Comparison of ENCODE assay signal across 8 cellular contexts in the genomic region with DNA sequence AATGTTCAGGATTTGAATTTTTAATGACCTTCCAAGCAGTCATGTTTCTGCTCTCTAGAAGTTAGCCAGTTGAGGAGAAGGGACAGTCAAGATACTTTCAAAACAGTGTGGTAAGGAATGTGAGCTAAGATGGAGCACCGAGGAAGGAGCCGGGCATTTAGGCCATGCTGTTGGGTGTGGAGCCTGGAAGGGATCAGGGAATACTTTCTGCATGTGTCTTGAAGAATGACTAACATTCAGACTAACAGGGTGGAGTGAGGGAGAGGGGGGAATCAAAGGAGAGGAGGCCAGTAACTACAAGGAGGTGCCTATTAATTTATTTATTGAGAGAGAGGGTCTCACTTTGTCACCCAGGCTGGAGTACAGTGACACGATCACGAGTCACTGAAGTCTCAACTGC. TPM values are rescaled to one million over a fixed set of nuclear protein-coding genes. Genes with fewer than 3 reads are reported as not detected.
DNase-seq lines count a peak whose midpoint lies in the region; TF ChIP-seq lines count a peak whose summit lies in the region.
"Not testable (repeated sequence)": the region's sequence is repeated elsewhere in the genome, so short reads cannot be mapped to it uniquely, and the experiment has no call there.

No MANE protein-coding gene starts in this region.

- peak overlapping the region; percentile 30; the same call in 1 of the 2 replicates for H3K4me2 ChIP-seq in OCI-LY7 (ENCODE audit: low read length)
- peak overlapping the region; percentile 97 for H3K4me2 ChIP-seq in smooth muscle cell

- H3K4me1 Mint-ChIP-seq in activated CD4-positive, alpha-beta memory T cell treated with anti-CD3 and anti-CD28 coated beads for 36 hours (ENCODE audit: low read depth): peaks cover 27% of the 10 kb centered on the region

- not testable (repeated sequence) for H2AFZ ChIP-seq in OCI-LY7 (ENCODE audit: low read length); smooth muscle cell (ENCODE audit: low read depth)

- POLR2A ChIA-PET in AG04450 (lab: Yijun Ruan, JAX): not testable (repeated sequence)
- POLR2A ChIA-PET in OCI-LY7 (lab: Charles Lee): interaction anchor here (0.9 kb wide), 1 partner anchor 12 kb away, joined by 3 read pairs; no protein-coding TSS in a partner anchor
- POLR2A ChIA-PET in activated CD4-positive, alpha-beta memory T cell treated with anti-CD3 and anti-CD28 coated beads for 36 hours (lab: Charles Lee): interaction anchor here (1.2 kb wide), 1 partner anchor 17 kb away, joined by 4 read pairs; no protein-coding TSS in a partner anchor

- H3K9me3 ChIP-seq in AG04450 (ENCODE audit: control insufficient read depth, insufficient read depth, low read length); OCI-LY7 (ENCODE audit: low read length); mesodermal cell (ENCODE audit: control insufficient read depth, low read length); smooth muscle cell (replicated peaks; ENCODE audit: low read depth): not testable (repeated sequence)

- H3K36me3 ChIP-seq in OCI-LY7 (ENCODE audit: insufficient read depth, low read length): peaks cover 13% of the 10 kb centered on the region
- peaks cover 26% of the 10 kb centered on the region for H3K36me3 ChIP-seq in mesodermal cell (ENCODE audit: control insufficient read depth, insufficient read depth, low read length)
- H3K36me3 ChIP-seq in smooth muscle cell (ENCODE audit: low read depth): not testable (repeated sequence)

- H3K4me3 ChIP-seq in AG04450 (ENCODE audit: low read depth, low read length): peak overlapping the region; percentile 31
- H3K4me3 ChIP-seq in OCI-LY7 (ENCODE audit: low read depth, low read length, poor library complexity, severe bottlenecking); astrocyte of the spinal cord (ENCODE audit: low read depth, low read length): not testable (repeated sequence)
- H3K4me3 ChIP-seq in mesodermal cell (ENCODE audit: extremely low read depth, insufficient read depth, low read length, poor library complexity, severe bottlenecking): peak overlapping the region; percentile 2
- peak overlapping the region; percentile 100 for H3K4me3 ChIP-seq in smooth muscle cell

- H3K9me3 Mint-ChIP-seq in activated CD4-positive, alpha-beta memory T cell treated with anti-CD3 and anti-CD28 coated beads for 36 hours: not testable (repeated sequence)

- peak overlapping the region; percentile 52 for H3K27ac Mint-ChIP-seq in activated CD4-positive, alpha-beta memory T cell treated with anti-CD3 and anti-CD28 coated beads for 36 hours

- not testable (repeated sequence) for TF ChIP-seq CTCF in AG04450 (IDR thresholded peaks at IDR 0.05; ENCODE audit: low read depth, low read length); OCI-LY7 (conservative IDR thresholded peaks at IDR 0.05; ENCODE audit: low read length); astrocyte of the spinal cord (IDR thresholded peaks at IDR 0.05; ENCODE audit: low read depth, low read length); smooth muscle cell (IDR thresholded peaks at IDR 0.05; ENCODE audit: borderline replicate concordance, insufficient read depth, poor library complexity, severe bottlenecking)

- in situ Hi-C loops in astrocyte of the spinal cord (cut with HindIII; ENCODE audit: low sequenced_read_pairs): not testable (repeated sequence)

- peak overlapping the region; percentile 100 for H3K9ac ChIP-seq in smooth muscle cell (ENCODE audit: low read depth)

- peak overlapping the region; percentile 37 for H3K4me3 Mint-ChIP-seq in activated CD4-positive, alpha-beta memory T cell treated with anti-CD3 and anti-CD28 coated beads for 36 hours

- not testable (repeated sequence) for H3F3A ChIP-seq in smooth muscle cell (ENCODE audit: low read depth)

- peaks cover 53% of the 10 kb centered on the region; the same call in 1 of the 2 replicates for H3K79me2 ChIP-seq in OCI-LY7 (ENCODE audit: insufficient read depth, low read depth, low read length)
- H3K79me2 ChIP-seq in smooth muscle cell (ENCODE audit: low read depth): peaks cover 80% of the 10 kb centered on the region

- CTCF ChIA-PET in AG04450 (lab: Charles Lee); OCI-LY7 (lab: Charles Lee; ENCODE audit: unreplicated experiment); activated CD4-positive, alpha-beta memory T cell treated with anti-CD3 and anti-CD28 coated beads for 36 hours (lab: Charles Lee): not testable (repeated sequence)

- WGBS in mesodermal cell (ENCODE audit: insufficient coverage in 2 of 2), 2 experiments: 85 to 94% methylated on average over 3 to 4 of the region's 4 CpGs
- 46% methylated on average over 4 of the region's 4 CpGs for WGBS in smooth muscle cell (ENCODE audit: low lambda C conversion rate)

- H3K4me1 ChIP-seq in OCI-LY7 (ENCODE audit: insufficient read depth, low read length, poor library complexity, severe bottlenecking): peaks cover 30% of the 10 kb centered on the region
- not testable (repeated sequence) for H3K4me1 ChIP-seq in mesodermal cell (ENCODE audit: control insufficient read depth, insufficient read depth, low read length, poor library complexity, severe bottlenecking); smooth muscle cell (ENCODE audit: low read depth)

- not testable (repeated sequence) for DNase-seq in AG04450 (ENCODE audit: low read depth, low spot score); OCI-LY7 (ENCODE audit: low spot score); activated CD4-positive, alpha-beta memory T cell treated with anti-CD3 and anti-CD28 coated beads for 36 hours; smooth muscle cell (lab: John Stamatoyannopoulos, UW; ENCODE audit: unreplicated experiment)
- DNase-seq in GM03348 (ENCODE audit: low spot score) (peak; percentile 59), astrocyte of the spinal cord (ENCODE audit: low read depth, low spot score) (peak; percentile 33), fibroblast of gingiva (ENCODE audit: low read depth) (peak; percentile 38)

- BruUV-seq in OCI-LY7 (replicated peaks; lab: Mats Ljungman, UMichigan): not testable (repeated sequence)

- H4K20me1 ChIP-seq in OCI-LY7 (ENCODE audit: insufficient read depth, low read length): not testable (repeated sequence)
- peaks cover 54% of the 10 kb centered on the region for H4K20me1 ChIP-seq in smooth muscle cell (ENCODE audit: low read depth)

- H3K36me3 Mint-ChIP-seq in activated CD4-positive, alpha-beta memory T cell treated with anti-CD3 and anti-CD28 coated beads for 36 hours: not testable (repeated sequence)

- intact Hi-C loops in OCI-LY7 (cut with micrococcal nuclease; ENCODE audit: unreplicated experiment): loop anchor here (5.0 kb wide), 3 partner anchors 100 to 255 kb away; a partner anchor contains a TSS
- intact Hi-C loops in activated CD4-positive, alpha-beta memory T cell treated with anti-CD3 and anti-CD28 coated beads for 36 hours (cut with micrococcal nuclease): not testable (repeated sequence)

- not testable (repeated sequence) for H3K9me2 ChIP-seq in OCI-LY7 (ENCODE audit: insufficient read depth, low read length)

- not testable (repeated sequence) for H3K27me3 ChIP-seq in AG04450 (ENCODE audit: control insufficient read depth, insufficient read depth, low read length); smooth muscle cell (ENCODE audit: low read depth)

- not testable (repeated sequence) for H3K27me3 Mint-ChIP-seq in activated CD4-positive, alpha-beta memory T cell treated with anti-CD3 and anti-CD28 coated beads for 36 hours

- H3K27ac ChIP-seq in AG04450 (ENCODE audit: low read depth, low read length) (peak overlapping the region; percentile 21), smooth muscle cell (ENCODE audit: low read depth) (peak overlapping the region; percentile 100)
- H3K27ac ChIP-seq in OCI-LY7 (ENCODE audit: low read depth, low read length, poor library complexity, severe bottlenecking); mesodermal cell (ENCODE audit: low read depth, low read length, severe bottlenecking): not testable (repeated sequence)

RNA-seq across cellular contexts. Expression of a gene that starts 1.8 kb away (rescaled TPM):
- 27.1 and 30.6 TPM in 2 replicates for polyA plus RNA-seq in AG04450 (2011; rRNA removed)
- polyA minus RNA-seq in AG04450 (2011; rRNA and poly(A)+ RNA removed): 52.3 and 69.1 TPM in 2 replicates
- 18.2 and 21.0 TPM in 2 replicates for total RNA-seq in OCI-LY7 (2014; rRNA removed; shearing (Covaris generic))
- 25.5 and 27.2 TPM in 2 replicates for total RNA-seq in OCI-LY7 (2022)
- total RNA-seq in activated CD4-positive, alpha-beta memory T cell treated with anti-CD3 and anti-CD28 coated beads for 36 hours: 10 to 100 TPM; 18.8 to 20.7 TPM
- polyA plus RNA-seq in mesodermal cell (2013, experiment 1 of 2): 19.9 TPM
- 19.5 TPM for polyA plus RNA-seq in mesodermal cell (2013, experiment 2 of 2)
- total RNA-seq in smooth muscle cell: 34.9 and 35.8 TPM in 2 replicates
- polyA plus RNA-seq in smooth muscle cell: 18.8 and 21.5 TPM in 2 replicates
